16 cellular contexts compared by ENCODE assay signal in the genomic region with DNA sequence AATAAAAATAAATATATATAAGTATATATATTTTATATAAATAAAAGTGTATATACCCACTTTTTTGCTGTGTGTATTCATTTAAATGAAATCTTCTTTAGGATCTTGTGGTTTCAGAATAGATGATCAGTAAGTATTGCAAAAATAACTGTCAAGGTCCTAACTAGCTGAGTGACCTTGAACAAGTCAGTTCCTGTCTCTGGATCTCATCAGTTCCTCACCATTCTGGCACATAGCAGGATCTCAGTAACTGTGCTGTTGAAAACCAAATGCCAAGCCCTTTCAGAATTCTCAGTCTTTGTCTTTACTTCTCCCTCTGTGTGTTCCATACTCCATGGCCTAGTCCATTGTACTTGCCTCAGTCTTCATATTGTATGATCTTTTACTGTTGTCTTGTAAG.
"Had no signal": no experiment of that assay in that cellular context is flagged by ENCODE, and none has a peak within 500 bp of the region (broad histone marks: within the 10 kb centered on the region; RNA-seq: fewer than 3 reads in every experiment).

No MANE protein-coding gene starts in this region.

- H3K4me3 Mint-ChIP-seq: activated naive CD4-positive, alpha-beta T cell treated with anti-CD3 and anti-CD28 coated beads, Interleukin-2, amount 50 U/mL, for 24 hours; activated T-cell treated with anti-CD3 and anti-CD28 coated beads, Interleukin-2, amount 50 U/mL, for 24 hours; brain; central memory CD8-positive, alpha-beta T cell had no signal

- H3K4me3 ChIP-seq: gastroesophageal sphincter, right atrium auricular region, skin epidermis, tibial nerve, vagina had no signal

- H3K27me3 Mint-ChIP-seq: activated naive CD4-positive, alpha-beta T cell treated with anti-CD3 and anti-CD28 coated beads, Interleukin-2, amount 50 U/mL, for 24 hours; activated T-cell treated with anti-CD3 and anti-CD28 coated beads, Interleukin-2, amount 50 U/mL, for 24 hours; brain; central memory CD8-positive, alpha-beta T cell had no signal

- H3K27ac ChIP-seq: gastroesophageal sphincter, right atrium auricular region, skin epidermis, tibial nerve, vagina had no signal

- H3K36me3 Mint-ChIP-seq: brain had no signal

- H3K27me3 ChIP-seq: gastroesophageal sphincter, right atrium auricular region, tibial nerve, vagina had no signal

- ATAC-seq: gastroesophageal sphincter, left lobe of liver had no signal

- DNase-seq: activated effector memory CD4-positive, alpha-beta T cell treated with Interleukin-2 at 50 U/mL for 16 hours; activated T-cell treated with anti-CD3 and anti-CD28 coated beads, Interleukin-2, amount 50 U/mL, for 24 hours; amniotic stem cell; cortex of kidney; effector CD8-positive, alpha-beta T cell; islet precursor cell; mesenchymal stem cell had no signal

- H3K27ac Mint-ChIP-seq: activated naive CD4-positive, alpha-beta T cell treated with anti-CD3 and anti-CD28 coated beads, Interleukin-2, amount 50 U/mL, for 24 hours; activated T-cell treated with anti-CD3 and anti-CD28 coated beads, Interleukin-2, amount 50 U/mL, for 24 hours; brain had no signal

- H3K9me3 Mint-ChIP-seq: activated naive CD4-positive, alpha-beta T cell treated with anti-CD3 and anti-CD28 coated beads, Interleukin-2, amount 50 U/mL, for 24 hours; central memory CD8-positive, alpha-beta T cell had no signal

- H3K36me3 ChIP-seq: gastroesophageal sphincter, right atrium auricular region, tibial nerve, vagina had no signal
